Comparison of ENCODE assay signal across 30 cellular contexts in genomic region chr6:92930212-92930611, GRCh38.
"Had no signal": no experiment of that assay in that cellular context is flagged by ENCODE, and none has a peak within 500 bp of the region (broad histone marks: within the 10 kb centered on the region; RNA-seq: fewer than 3 reads in every experiment).

No MANE protein-coding gene starts in this region.

- H3K9me3 ChIP-seq: adrenal gland, ascending aorta, body of pancreas, breast epithelium had no signal

- H3K36me3 ChIP-seq: adrenal gland, ascending aorta, brain microvascular endothelial cell, breast epithelium, cardiac muscle cell had no signal

- H3K4me3 ChIP-seq: adrenal gland, ascending aorta, body of pancreas, breast epithelium, cardiac muscle cell had no signal

- DNase-seq: activated effector memory CD4-positive, alpha-beta T cell treated with anti-CD3 and anti-CD28 coated beads, Interleukin-2, amount 50 U/mL, for 16 hours; activated effector memory CD4-positive, alpha-beta T cell treated with Interleukin-2 at 50 U/mL for 16 hours; activated gamma-delta T cell; activated gamma-delta T cell treated with Interleukin-2 at 50 U/mL for 16 hours; activated naive CD4-positive, alpha-beta T cell; activated naive CD4-positive, alpha-beta T cell treated with anti-CD3 and anti-CD28 coated beads for 36 hours; activated naive CD4-positive, alpha-beta T cell treated with anti-CD3 and anti-CD28 coated beads, Interleukin-2, amount 10 ng/mL, durations not matched to agents 7 days and 5 days; activated naive CD4-positive, alpha-beta T cell treated with anti-CD3 and anti-CD28 coated beads, Interleukin-2, amount 50 U/mL, for 16 hours; activated naive CD4-positive, alpha-beta T cell treated with Interleukin-2 at 50 U/mL for 16 hours; activated naive CD8-positive, alpha-beta T cell treated with anti-CD3 and anti-CD28 coated beads for 36 hours; activated naive CD8-positive, alpha-beta T cell treated with anti-CD3 and anti-CD28 coated beads, Interleukin-2, amount 10 ng/mL, durations not matched to agents 7 days and 5 days; activated naive CD8-positive, alpha-beta T cell treated with anti-CD3 and anti-CD28 coated beads, Interleukin-2, amount 50 U/mL, for 24 hours; activated T-cell treated with anti-CD3 and anti-CD28 coated beads, Interleukin-2, amount 50 U/mL, for 1 hour; activated T-cell treated with anti-CD3 and anti-CD28 coated beads, Interleukin-2, amount 50 U/mL, for 24 hours; activated T-cell treated with anti-CD3 and anti-CD28 coated beads, Interleukin-2, amount 50 U/mL, for 4 hours; activated T-cell treated with anti-CD3 and anti-CD28 coated beads, Interleukin-2, amount 50 U/mL, for 48 hours; activated T-cell treated with anti-CD3 and anti-CD28 coated beads, Interleukin-2, amount 50 U/mL, for 72 hours; adrenal gland; amniotic stem cell; amygdala; anterior cingulate cortex; aorta; body of pancreas; brain microvascular endothelial cell; caudate nucleus; central memory CD4-positive, alpha-beta T cell; cerebellar nuclear complex had no signal

- H3K27me3 ChIP-seq: adrenal gland, ascending aorta, body of pancreas, brain microvascular endothelial cell, breast epithelium, cardiac muscle cell had no signal

- H3K4me1 ChIP-seq: adrenal gland, ascending aorta, body of pancreas, breast epithelium had no signal

- H3K27ac ChIP-seq: adrenal gland, ascending aorta, body of pancreas, brain microvascular endothelial cell, breast epithelium, cardiac muscle cell had no signal
